ENCODE assay signal across 33 cellular contexts in genomic region chr9:135437259-135437658, GRCh38. TPM values are rescaled to one million over a fixed set of nuclear protein-coding genes. Genes with fewer than 3 reads are reported as not detected.
DNase-seq lines count a peak whose midpoint lies in the region; ATAC-seq, FAIRE-seq and TF ChIP-seq lines count a peak whose summit lies in the region.
"Had no signal": no experiment of that assay in that cellular context is flagged by ENCODE, and none has a peak within 500 bp of the region (broad histone marks: within the 10 kb centered on the region; RNA-seq: fewer than 3 reads in every experiment).

No MANE protein-coding gene starts in this region.

- no peaks in the 10 kb centered on the region for H3K9me1 ChIP-seq in K562 (ENCODE audit: control insufficient read depth, insufficient read depth, low read length)

- TF ChIP-seq POLR2A in K562 (conservative IDR thresholded peaks at IDR 0.05) (no peak), esophagus muscularis mucosa (IDR thresholded peaks at IDR 0.05; ENCODE audit: low read depth) (no peak)

- H3K27ac ChIP-seq in K562 (ENCODE audit: extremely low read depth, low read depth, low read length) = no peak overlapping the region
- H3K27ac ChIP-seq in parathyroid adenoma = peak overlapping the region; percentile 83
- H3K27ac ChIP-seq in esophagus muscularis mucosa (replicated peaks in 1 of 4) = no peak overlapping the region
- H3K27ac ChIP-seq: 22Rv1; A549; BLaER1; BLaER1 treated with 17β-estradiol and CSF1 and Interleukin-3, amounts not matched to agents 10 nM and 100 nM; C4-2B had no signal

- H3K27me3 ChIP-seq in K562 (ENCODE audit: control insufficient read depth in 2 of 2, insufficient read depth in 2 of 2, low read length in 2 of 2) (no peaks in the 10 kb centered on the region), parathyroid adenoma (ENCODE audit: control insufficient read depth, insufficient read depth, low read length) (no peaks in the 10 kb centered on the region), esophagus muscularis mucosa (peaks cover 0 to 23% (median 2%) of the 10 kb centered on the region in 4 donors)
- H3K27me3 ChIP-seq: BE2C; BLaER1; BLaER1 treated with 17β-estradiol and CSF1 and Interleukin-3, amounts not matched to agents 10 nM and 100 nM had no signal

- no peak for TF ChIP-seq RAD21 in K562 (CRISPR knock-in tag; conservative IDR thresholded peaks at IDR 0.05 in 1 of 2, IDR thresholded peaks at IDR 0.05 in 1 of 2)

- TF ChIP-seq CTCF in K562 (IDR thresholded peaks at IDR 0.05 in 2 of 3, conservative IDR thresholded peaks at IDR 0.05 in 1 of 3; ENCODE audit: insufficient read depth in 2 of 3, low read depth in 1 of 3, low read length in 3 of 3) = no peak
- no peak for TF ChIP-seq CTCF in parathyroid adenoma (IDR thresholded peaks at IDR 0.05)
- TF ChIP-seq CTCF in esophagus muscularis mucosa (IDR thresholded peaks at IDR 0.05) = no peak

- H3K4me1 ChIP-seq in K562 (replicated peaks in 1 of 2; ENCODE audit: control insufficient read depth in 2 of 2, insufficient read depth in 2 of 2, low read length in 2 of 2) (peaks cover 13 to 20% of the 10 kb centered on the region in 2 experiments; a peak in 4 of 5 replicates), parathyroid adenoma (peaks cover 22% of the 10 kb centered on the region), esophagus muscularis mucosa (no peaks in the 10 kb centered on the region)
- H3K4me1 ChIP-seq: A549; BLaER1; BLaER1 treated with 17β-estradiol and CSF1 and Interleukin-3, amounts not matched to agents 10 nM and 100 nM; Caco-2 had no signal

- H3K9ac ChIP-seq in K562 (ENCODE audit: insufficient read depth in 1 of 2, low read depth in 2 of 2, low read length in 2 of 2) (no peak overlapping the region), parathyroid adenoma (no peak overlapping the region)
- H3K9ac ChIP-seq: BLaER1; BLaER1 treated with 17β-estradiol and CSF1 and Interleukin-3, amounts not matched to agents 10 nM and 100 nM had no signal

- in situ Hi-C loops in K562 (cut with MboI) = no loop called here

- no peak for TF ChIP-seq EP300 in K562 (IDR thresholded peaks at IDR 0.05; ENCODE audit: low read length)
- no peak for TF ChIP-seq EP300 in esophagus muscularis mucosa (IDR thresholded peaks at IDR 0.05)

- FAIRE-seq in K562 (lab: Jason Lieb, UNC) = no peak
- FAIRE-seq: A204.1, A549, D721Med had no signal

- WGBS in K562 (ENCODE audit: insufficient coverage, low coverage, missing lambda C conversion rate) = 69% methylated on average over 4 of the region's 4 CpGs
- 89% methylated on average over 4 of the region's 4 CpGs for WGBS in esophagus muscularis mucosa

- H3K4me3 ChIP-seq in K562 = no peak overlapping the region
- no peak overlapping the region for H3K4me3 ChIP-seq in parathyroid adenoma (ENCODE audit: low read depth, low read length)
- no peak overlapping the region for H3K4me3 ChIP-seq in esophagus muscularis mucosa
- H3K4me3 ChIP-seq: A549; BLaER1; BLaER1 treated with 17β-estradiol and CSF1 and Interleukin-3, amounts not matched to agents 10 nM and 100 nM had no signal

- no TSS peak for BruUV-seq in K562 (replicated peaks; lab: Mats Ljungman, UMichigan)

- intact Hi-C loops in K562 (cut with micrococcal nuclease) = no loop called here
- intact Hi-C loops in esophagus muscularis mucosa (cut with DNase I) = no loop called here

- H2AFZ ChIP-seq in K562 (ENCODE audit: low read depth, low read length) (no peak overlapping the region), parathyroid adenoma (no peak overlapping the region)

- H3K9me3 ChIP-seq in K562 (replicated peaks; ENCODE audit: control insufficient read depth, insufficient read depth, low read depth, low read length) (peaks cover 4% of the 10 kb centered on the region), parathyroid adenoma (ENCODE audit: control insufficient read depth, low read length) (no peaks in the 10 kb centered on the region), esophagus muscularis mucosa (peaks cover 0 to 7% (median 0%) of the 10 kb centered on the region in 4 donors)
- H3K9me3 ChIP-seq: A549, BE2C, Caco-2 had no signal

- no peaks in the 10 kb centered on the region for H3K36me3 ChIP-seq in K562 (ENCODE audit: control insufficient read depth, insufficient read depth, low read length)
- no peaks in the 10 kb centered on the region for H3K36me3 ChIP-seq in parathyroid adenoma (ENCODE audit: control insufficient read depth, insufficient read depth, low read length)
- no peaks in the 10 kb centered on the region for H3K36me3 ChIP-seq in esophagus muscularis mucosa
- H3K36me3 ChIP-seq: BE2C; BLaER1; BLaER1 treated with 17β-estradiol and CSF1 and Interleukin-3, amounts not matched to agents 10 nM and 100 nM had no signal

- no peak overlapping the region for H3K4me2 ChIP-seq in K562 (ENCODE audit: insufficient read depth, low read length)
- H3K4me2 ChIP-seq in parathyroid adenoma (ENCODE audit: low read length) = no peak overlapping the region
- H3K4me2 ChIP-seq: A549; BLaER1; BLaER1 treated with 17β-estradiol and CSF1 and Interleukin-3, amounts not matched to agents 10 nM and 100 nM had no signal

- CTCF ChIA-PET in K562 (lab: Yijun Ruan, JAX; ENCODE audit: low intra/inter-chr PET ratio) = no interaction called here

- POLR2A ChIA-PET in K562 (lab: Yijun Ruan, JAX) = no interaction called here

- DNase-seq in OCI-M1 (lab: John Stamatoyannopoulos, UW) = peak; percentile 12
- no peak for DNase-seq in K562 (ENCODE audit: extremely low read depth in 1 of 4, low spot score in 3 of 4)
- DNase-seq in NCI-H1048 (lab: John Stamatoyannopoulos, UW) = no peak
- no peak for DNase-seq in activated T-cell treated with anti-CD3 and anti-CD28 coated beads, Interleukin-2, amount 50 U/mL, for 1 hour
- no peak for DNase-seq in esophagus muscularis mucosa (ENCODE audit: extremely low spot score)
- DNase-seq: 8988T; ACHN; AML-193; BE2C; C1 segment of cervical spinal cord; Caco-2; Calu3; CD4-positive, alpha-beta memory T cell; CD4-positive, alpha-beta T cell; CD4-positive, CD25-positive, alpha-beta regulatory T cell; CD8-positive, alpha-beta memory T cell; CD8-positive, alpha-beta T cell; COR-L47; DMS 273 treated with DMSO at 0.1 percent for 48 hours; DMS153; DMS53; DMS79; DMS79 treated with DMSO at 0.1 percent for 48 hours; DND-41; EL had no signal

- no peak for ATAC-seq in K562
- ATAC-seq: A549; CD8-positive, alpha-beta T cell had no signal

- H4K20me1 ChIP-seq in K562 (replicated peaks; ENCODE audit: control insufficient read depth, insufficient read depth, low read length) = no peaks in the 10 kb centered on the region
- H4K20me1 ChIP-seq: BLaER1; BLaER1 treated with 17β-estradiol and CSF1 and Interleukin-3, amounts not matched to agents 10 nM and 100 nM had no signal

- H3K79me2 ChIP-seq in K562 (ENCODE audit: control insufficient read depth, insufficient read depth, low read length) = no peaks in the 10 kb centered on the region
- no peaks in the 10 kb centered on the region for H3K79me2 ChIP-seq in parathyroid adenoma

TF ChIP-seq in K562, 482 proteins besides CTCF, POLR2A, EP300 and RAD21:
- TF ChIP-seq CBX3 (IDR thresholded peaks at IDR 0.05; ENCODE audit: borderline replicate concordance in 1 of 2, low read length in 2 of 2) = 0 out of 3 replicates have a peak, but pooled peaks of 1 of the 2 experiments have one; percentile 20
- peak; percentile 31; the same call in 1 of the 2 replicates for TF ChIP-seq CBX1 (IDR thresholded peaks at IDR 0.05; ENCODE audit: low read depth)
- TF ChIP-seq CBX5 (IDR thresholded peaks at IDR 0.05; ENCODE audit: borderline replicate concordance, low read depth) = peak; percentile 91; the same call in 1 of the 2 replicates
- TF ChIP-seq ELK1 (CRISPR knock-in tag; IDR thresholded peaks at IDR 0.05) = no peak
- TF ChIP-seq TRIM28 (IDR thresholded peaks at IDR 0.05) = 0 out of 2 replicates have a peak, but pooled peaks have one; percentile 22
- no peak for TF ChIP-seq ZBTB12 (CRISPR knock-in tag; IDR thresholded peaks at IDR 0.05)
- no peak for TF ChIP-seq L3MBTL2 (IDR thresholded peaks at IDR 0.05)

RNA-seq across cellular contexts. Expression of gene PPP1R26, which starts 42.3 kb away (rescaled TPM):
- 19.1 and 41.6 TPM in 2 replicates for total RNA-seq in K562 (2011; cell fraction: chromatin; rRNA removed; ENCODE audit: low replicate concordance)
- 25.8 and 36.4 TPM in 2 replicates for total RNA-seq in K562 (2011; cell fraction: nucleolus; rRNA removed)
- total RNA-seq in K562 (2011; cell fraction: nucleoplasm; rRNA removed) = 20.5 and 21.5 TPM in 2 replicates
- total RNA-seq in K562 (2014; rRNA removed) (25.1 and 29.6 TPM in 2 replicates), K562 (2014; rRNA removed; fragmentation: Illumina TruSeq; extraction: Trizol) (8.1 and 11.3 TPM in 2 replicates), K562 (2015; rRNA removed; fragmentation: Illumina TruSeq; extraction: Trizol) (18.2 and 19.4 TPM in 2 replicates), K562 (2021) (23.6 and 26.8 TPM in 2 replicates), esophagus muscularis mucosa (10 to 100 TPM in 3 of 4 donors, 1 to 10 TPM in 1; 10.0 to 31.1 (median 18.2) TPM)
- polyA plus RNA-seq in K562 (2011; rRNA removed) (8.6 and 9.3 TPM in 2 replicates), K562 (2014; fragmentation: Illumina TruSeq; extraction: Trizol) (8.0 and 12.4 TPM in 2 replicates), K562 (2014; fragmentation: Nextera tagmentation; extraction: Ambion mirVana) (under 1 TPM; 0.77 to 0.89 TPM), K562 (2014; rRNA removed) (15.0 and 15.6 TPM in 2 replicates)
- 9.9 and 15.5 TPM in 2 replicates for polyA plus RNA-seq in K562 (2011; cell fraction: cytosol; rRNA removed)
- polyA plus RNA-seq in K562 (2011; cell fraction: nucleus; rRNA removed) = 18.4 and 32.2 TPM in 2 replicates
- polyA plus RNA-seq in K562 (2012) = 19.0 and 28.0 TPM in 2 replicates
- 10.1 and 23.5 TPM in 2 replicates for polyA minus RNA-seq in K562 (2011; rRNA and poly(A)+ RNA removed)
- polyA minus RNA-seq in K562 (2011; cell fraction: cytosol; rRNA and poly(A)+ RNA removed) = 16.4 and 18.4 TPM in 2 replicates
- 7.4 and 8.1 TPM in 2 replicates for polyA minus RNA-seq in K562 (2011; cell fraction: nucleus; rRNA and poly(A)+ RNA removed)
